Comparison of ENCODE assay signal across 8 cellular contexts in the genomic region with DNA sequence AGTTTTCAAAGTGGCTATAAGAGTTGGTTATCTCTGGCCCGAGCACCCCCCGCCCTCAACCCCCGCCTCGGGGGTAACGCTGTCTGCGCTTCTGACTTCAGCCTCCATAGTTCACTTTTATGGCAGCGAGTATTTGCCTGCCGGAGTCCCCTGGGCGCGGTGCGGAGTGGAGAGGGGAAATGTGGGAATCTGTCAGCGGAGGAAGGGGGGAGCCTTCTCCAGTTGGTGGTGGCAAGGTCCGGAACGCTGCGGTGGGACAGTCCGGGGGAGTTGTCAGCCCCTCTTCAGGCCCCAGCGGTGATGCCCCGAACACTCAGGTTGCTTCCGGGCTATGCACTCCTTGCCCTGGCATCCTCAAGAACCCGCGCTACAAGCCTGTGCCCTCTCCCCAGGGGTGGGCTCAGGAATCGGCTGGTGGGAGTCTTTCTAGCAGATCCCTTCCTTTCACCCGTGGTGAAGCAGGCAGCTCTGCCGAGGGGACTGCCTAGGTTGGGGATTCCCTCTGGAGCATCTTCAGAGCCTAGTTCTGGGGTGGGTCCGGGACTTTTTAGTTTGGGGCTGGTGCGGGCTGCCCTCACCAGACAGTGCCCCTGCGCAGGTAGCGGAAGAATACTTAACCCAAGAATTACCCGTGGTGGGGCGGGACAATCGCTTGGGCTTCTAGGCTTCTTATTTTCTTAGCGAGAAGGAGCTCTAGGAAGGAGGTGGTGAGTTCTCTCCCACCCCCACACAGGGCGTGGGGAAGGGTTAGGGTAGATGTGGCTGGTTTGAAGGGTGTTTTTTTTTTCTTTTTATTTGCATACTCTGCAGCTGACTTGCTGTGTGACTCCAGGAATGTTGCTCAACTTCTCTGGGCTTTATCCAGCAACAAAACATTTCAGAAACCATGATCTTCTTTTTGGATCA. TPM values are rescaled to one million over a fixed set of nuclear protein-coding genes. Genes with fewer than 3 reads are reported as not detected.
A peak's percentile ranks its signal among the peaks of the same experiment; 100 is the strongest.
DNase-seq lines count a peak whose midpoint lies in the region; ATAC-seq and TF ChIP-seq lines count a peak whose summit lies in the region.

No MANE protein-coding gene starts in this region.

- intact Hi-C loops in gastrocnemius medialis (cut with DNase I; ENCODE audit: low total_unique reads): loop anchor here (1.0 kb wide), 1 partner anchor 17 kb away; no protein-coding TSS in a partner anchor

- peaks cover 0 to 9% of the 10 kb centered on the region in 2 donors for H3K36me3 ChIP-seq in gastrocnemius medialis

- ATAC-seq in T-helper 17 cell: peak; percentile 42
- ATAC-seq in gastrocnemius medialis: no peak
- no peak for ATAC-seq in HG03354 (IDR thresholded peaks at IDR 0.05; ENCODE audit: poor library complexity, severe bottlenecking, unreplicated experiment)

- peaks cover 3% of the 10 kb centered on the region for H3K36me3 Mint-ChIP-seq in T-helper 17 cell (ENCODE audit: low read depth)

- H3K4me1 ChIP-seq in gastrocnemius medialis: peaks cover 61 to 76% of the 10 kb centered on the region in 2 donors

- peaks cover 60% of the 10 kb centered on the region for H3K27me3 Mint-ChIP-seq in T-helper 17 cell

- H3K4me3 Mint-ChIP-seq in T-helper 17 cell: peak overlapping the region; percentile 83

- peak overlapping the region; percentile 67 to 76 for H3K4me3 ChIP-seq in foreskin fibroblast (ENCODE audit: low read depth in 1 of 2, low read length in 2 of 2)
- H3K4me3 ChIP-seq in gastrocnemius medialis: peak overlapping the region; percentile 81 to 97 (median 93)

- peaks cover 18% of the 10 kb centered on the region for H3K4me1 Mint-ChIP-seq in T-helper 17 cell

- DNase-seq in GM03348 (ENCODE audit: low spot score): peak; percentile 50
- no peak for DNase-seq in T-helper 17 cell
- DNase-seq in foreskin fibroblast: peak in 1 of 2 donors; percentile 42
- no peak for DNase-seq in gastrocnemius medialis
- no peak for DNase-seq in C1 segment of cervical spinal cord (lab: John Stamatoyannopoulos, UW)
- no peak for DNase-seq in occipital lobe (lab: John Stamatoyannopoulos, UW)
- DNase-seq in GM20000 (ENCODE audit: low spot score): no peak

- H3K9me3 ChIP-seq in T-helper 17 cell (ENCODE audit: control insufficient read depth, low read length, poor library complexity, severe bottlenecking) (no peaks in the 10 kb centered on the region), gastrocnemius medialis (no peaks in the 10 kb centered on the region)

- TF ChIP-seq CTCF in foreskin fibroblast (IDR thresholded peaks at IDR 0.05; ENCODE audit: low read depth, low read length): no peak
- TF ChIP-seq CTCF in gastrocnemius medialis (IDR thresholded peaks at IDR 0.05 in 4 of 5, conservative IDR thresholded peaks at IDR 0.05 in 1 of 5): no peak
- no peak for TF ChIP-seq CTCF in GM20000 (IDR thresholded peaks at IDR 0.05; ENCODE audit: extremely low read depth, missing control alignments)

- in situ Hi-C loops in gastrocnemius medialis (cut with MboI; ENCODE audit: low sequenced_read_pairs in 4 of 4): loop anchor here in 1 of 4 donors (10.0 kb wide), 1 partner anchor 59 kb away; no protein-coding TSS in a partner anchor

- no peak overlapping the region for H3K27ac Mint-ChIP-seq in T-helper 17 cell

- no peaks in the 10 kb centered on the region for H3K27me3 ChIP-seq in gastrocnemius medialis

- TF ChIP-seq POLR2A in gastrocnemius medialis (IDR thresholded peaks at IDR 0.05): peak; percentile 25 to 43

- peak overlapping the region; percentile 88 to 95 (median 93) for H3K27ac ChIP-seq in gastrocnemius medialis

RNA-seq across cellular contexts. Expression of gene ATOH8, which starts 1.6 kb away (rescaled TPM):
- total RNA-seq in T-helper 17 cell (not detected), gastrocnemius medialis (100 to 1,000 TPM; 122 to 266 (median 150) TPM), occipital lobe (3.0 TPM)

Comparison
In these comparisons a context has a peak if more than half of its experiments do, and no peak if none do; other contexts are left out.
1. RNA of gene ATOH8, which starts 1.6 kb away (total RNA-seq): 122 to 266 TPM in gastrocnemius medialis; 3.0 TPM in occipital lobe (single experiment) and not detected in T-helper 17 cell; every median in the first group is over 10 times any median in the second.